Comparison of ENCODE assay signal across 9 cellular contexts in genomic region chr1:89002176-89002575, GRCh38. TPM values are rescaled to one million over a fixed set of nuclear protein-coding genes. Genes with fewer than 3 reads are reported as not detected.
DNase-seq lines count a peak whose midpoint lies in the region; ATAC-seq and TF ChIP-seq lines count a peak whose summit lies in the region.
"Not testable (repeated sequence)": the region's sequence is repeated elsewhere in the genome, so short reads cannot be mapped to it uniquely, and the experiment has no call there.
"Had no signal": no experiment of that assay in that cellular context is flagged by ENCODE, and none has a peak within 500 bp of the region (broad histone marks: within the 10 kb centered on the region; RNA-seq: fewer than 3 reads in every experiment).

No MANE protein-coding gene starts in this region.

- H3K27ac Mint-ChIP-seq in CD8-positive, alpha-beta memory T cell, result peak overlapping the region in 7 of 8 donors; percentile 0 to 80 (median 68)
- not testable (repeated sequence) for H3K27ac Mint-ChIP-seq in T-helper 17 cell
- peak overlapping the region; percentile 52 for H3K27ac Mint-ChIP-seq in activated CD8-positive, alpha-beta T cell treated with anti-CD3 and anti-CD28 coated beads for 36 hours
- peak overlapping the region; percentile 24 for H3K27ac Mint-ChIP-seq in activated naive CD4-positive, alpha-beta T cell treated with anti-CD3 and anti-CD28 coated beads, Interleukin-2, amount 10 ng/mL, durations not matched to agents 7 days and 5 days
- H3K27ac Mint-ChIP-seq in natural killer cell, result peak overlapping the region; percentile 45 to 64
- peak overlapping the region; percentile 2 to 24 for H3K27ac Mint-ChIP-seq in stimulated activated naive CD8-positive, alpha-beta T cell treated with anti-CD3 and anti-CD28 coated beads, Interleukin-15, amount 100 ng/mL, for 72 hours

- peaks cover 17% of the 10 kb centered on the region for H3K36me3 ChIP-seq in CD8-positive, alpha-beta memory T cell (ENCODE audit: insufficient read depth, low read length)

- H3K4me3 ChIP-seq in CD8-positive, alpha-beta memory T cell (ENCODE audit: low read length), result not testable (repeated sequence)

- ATAC-seq in T-helper 17 cell; activated CD8-positive, alpha-beta T cell treated with anti-CD3 and anti-CD28 coated beads for 36 hours; natural killer cell; stimulated activated naive CD8-positive, alpha-beta T cell treated with anti-CD3 and anti-CD28 coated beads, Interleukin-15, amount 100 ng/mL, for 72 hours: not testable (repeated sequence)

- peaks cover 36 to 48% (median 38%) of the 10 kb centered on the region in 3 donors for H3K4me1 Mint-ChIP-seq in CD8-positive, alpha-beta memory T cell
- peaks cover 20% of the 10 kb centered on the region for H3K4me1 Mint-ChIP-seq in T-helper 17 cell
- peaks cover 38% of the 10 kb centered on the region for H3K4me1 Mint-ChIP-seq in activated CD8-positive, alpha-beta T cell treated with anti-CD3 and anti-CD28 coated beads for 36 hours (ENCODE audit: low read depth)
- H3K4me1 Mint-ChIP-seq in activated naive CD4-positive, alpha-beta T cell treated with anti-CD3 and anti-CD28 coated beads, Interleukin-2, amount 10 ng/mL, durations not matched to agents 7 days and 5 days, result peaks cover 51% of the 10 kb centered on the region
- H3K4me1 Mint-ChIP-seq in natural killer cell, result peaks cover 28 to 31% of the 10 kb centered on the region in 2 donors
- H3K4me1 Mint-ChIP-seq in stimulated activated naive CD8-positive, alpha-beta T cell treated with anti-CD3 and anti-CD28 coated beads, Interleukin-15, amount 100 ng/mL, for 72 hours, result peaks cover 63% of the 10 kb centered on the region

- H3K9me3 Mint-ChIP-seq in CD8-positive, alpha-beta memory T cell, result peaks cover 0 to 22% (median 15%) of the 10 kb centered on the region in 5 donors
- H3K9me3 Mint-ChIP-seq in activated CD8-positive, alpha-beta T cell treated with anti-CD3 and anti-CD28 coated beads for 36 hours, result peaks cover 15% of the 10 kb centered on the region
- peaks cover 35% of the 10 kb centered on the region for H3K9me3 Mint-ChIP-seq in activated naive CD4-positive, alpha-beta T cell treated with anti-CD3 and anti-CD28 coated beads, Interleukin-2, amount 10 ng/mL, durations not matched to agents 7 days and 5 days
- not testable (repeated sequence) for H3K9me3 Mint-ChIP-seq in natural killer cell
- H3K9me3 Mint-ChIP-seq in stimulated activated naive CD8-positive, alpha-beta T cell treated with anti-CD3 and anti-CD28 coated beads, Interleukin-15, amount 100 ng/mL, for 72 hours, result peaks cover 19 to 30% of the 10 kb centered on the region in 2 donors

- DNase-seq in CD8-positive, alpha-beta memory T cell, result peak in 2 of 5 donors; percentile 40 to 67
- DNase-seq in T-helper 17 cell; activated CD8-positive, alpha-beta T cell treated with anti-CD3 and anti-CD28 coated beads for 36 hours; activated naive CD4-positive, alpha-beta T cell treated with anti-CD3 and anti-CD28 coated beads, Interleukin-2, amount 10 ng/mL, durations not matched to agents 7 days and 5 days; epithelial cell of prostate (ENCODE audit: low read depth, low spot score); natural killer cell; stimulated activated naive CD8-positive, alpha-beta T cell treated with anti-CD3 and anti-CD28 coated beads, Interleukin-15, amount 100 ng/mL, for 72 hours: not testable (repeated sequence)
- peak; percentile 38 for DNase-seq in central memory CD4-positive, alpha-beta T cell

- H3K27me3 Mint-ChIP-seq in CD8-positive, alpha-beta memory T cell; T-helper 17 cell; activated CD8-positive, alpha-beta T cell treated with anti-CD3 and anti-CD28 coated beads for 36 hours; activated naive CD4-positive, alpha-beta T cell treated with anti-CD3 and anti-CD28 coated beads, Interleukin-2, amount 10 ng/mL, durations not matched to agents 7 days and 5 days; natural killer cell (ENCODE audit: low read depth in 2 of 2); stimulated activated naive CD8-positive, alpha-beta T cell treated with anti-CD3 and anti-CD28 coated beads, Interleukin-15, amount 100 ng/mL, for 72 hours: not testable (repeated sequence)

- H3K4me1 ChIP-seq in CD8-positive, alpha-beta memory T cell (ENCODE audit: insufficient read depth, low read length), result peaks cover 24% of the 10 kb centered on the region

- POLR2A ChIA-PET in CD8-positive, alpha-beta memory T cell (lab: Charles Lee), result not testable (repeated sequence)
- POLR2A ChIA-PET in activated CD8-positive, alpha-beta T cell treated with anti-CD3 and anti-CD28 coated beads for 36 hours (lab: Charles Lee), result interaction anchor here (1.3 to 1.5 kb wide), 2 partner anchors 20 to 198 kb away, joined by 3 to 6 read pairs; partner anchors contain the start of gene GBP3

- intact Hi-C loops in activated CD8-positive, alpha-beta T cell treated with anti-CD3 and anti-CD28 coated beads for 36 hours (cut with micrococcal nuclease), result loop anchor here (2.0 kb wide), 1 partner anchor 39 kb away; no protein-coding TSS in a partner anchor
- intact Hi-C loops in natural killer cell (cut with micrococcal nuclease), result not testable (repeated sequence)

- not testable (repeated sequence) for TF ChIP-seq CTCF in activated CD8-positive, alpha-beta T cell treated with anti-CD3 and anti-CD28 coated beads for 36 hours (IDR thresholded peaks at IDR 0.05); natural killer cell (IDR thresholded peaks at IDR 0.05)

- not testable (repeated sequence) for H3K27ac ChIP-seq in CD8-positive, alpha-beta memory T cell (ENCODE audit: low read depth, low read length)
- H3K27ac ChIP-seq in epithelial cell of prostate, result peak overlapping the region; percentile 41

- H3K27me3 ChIP-seq in CD8-positive, alpha-beta memory T cell (ENCODE audit: insufficient read depth, low read length, poor library complexity, severe bottlenecking), result not testable (repeated sequence)

- H3K36me3 Mint-ChIP-seq in CD8-positive, alpha-beta memory T cell, result peaks cover 14 to 43% (median 42%) of the 10 kb centered on the region in 3 donors
- H3K36me3 Mint-ChIP-seq in T-helper 17 cell (ENCODE audit: low read depth), result not testable (repeated sequence)
- peaks cover 40% of the 10 kb centered on the region for H3K36me3 Mint-ChIP-seq in activated CD8-positive, alpha-beta T cell treated with anti-CD3 and anti-CD28 coated beads for 36 hours (ENCODE audit: low read depth)
- H3K36me3 Mint-ChIP-seq in activated naive CD4-positive, alpha-beta T cell treated with anti-CD3 and anti-CD28 coated beads, Interleukin-2, amount 10 ng/mL, durations not matched to agents 7 days and 5 days, result peaks cover 43% of the 10 kb centered on the region
- H3K36me3 Mint-ChIP-seq in natural killer cell, result peaks cover 30% of the 10 kb centered on the region

- CTCF ChIA-PET in CD8-positive, alpha-beta memory T cell (lab: Charles Lee), result interaction anchor here (1.9 kb wide), 1 partner anchor 356 kb away, joined by 8 read pairs; no protein-coding TSS in a partner anchor
- CTCF ChIA-PET in activated CD8-positive, alpha-beta T cell treated with anti-CD3 and anti-CD28 coated beads for 36 hours (lab: Charles Lee), result interaction anchor here (1.0 to 3.6 kb wide), 7 partner anchors 17 to 356 kb away, joined by 3 to 24 read pairs (median 5); partner anchors contain the start of gene GBP1
- CTCF ChIA-PET in activated naive CD4-positive, alpha-beta T cell treated with anti-CD3 and anti-CD28 coated beads, Interleukin-2, amount 10 ng/mL, durations not matched to agents 7 days and 5 days (lab: Charles Lee), result interaction anchor here (1.0 to 5.2 kb wide), 4 partner anchors 17 to 452 kb away, joined by 3 to 61 read pairs (median 9); no protein-coding TSS in a partner anchor

- not testable (repeated sequence) for H3K9me3 ChIP-seq in CD8-positive, alpha-beta memory T cell (ENCODE audit: low read length); T-helper 17 cell (ENCODE audit: control insufficient read depth, low read length, poor library complexity, severe bottlenecking)

- peak overlapping the region; percentile 2 to 49 (median 17) for H3K4me3 Mint-ChIP-seq in CD8-positive, alpha-beta memory T cell
- H3K4me3 Mint-ChIP-seq in T-helper 17 cell, result peak overlapping the region; percentile 4
- H3K4me3 Mint-ChIP-seq in activated CD8-positive, alpha-beta T cell treated with anti-CD3 and anti-CD28 coated beads for 36 hours; activated naive CD4-positive, alpha-beta T cell treated with anti-CD3 and anti-CD28 coated beads, Interleukin-2, amount 10 ng/mL, durations not matched to agents 7 days and 5 days; natural killer cell: not testable (repeated sequence)
- H3K4me3 Mint-ChIP-seq in stimulated activated naive CD8-positive, alpha-beta T cell treated with anti-CD3 and anti-CD28 coated beads, Interleukin-15, amount 100 ng/mL, for 72 hours, result peak overlapping the region; percentile 2 to 46

RNA-seq across cellular contexts. Expression of gene KYAT3, which starts 9.7 kb away (rescaled TPM):
- total RNA-seq in CD8-positive, alpha-beta memory T cell, result 10 to 100 TPM; 56.1 to 62.0 TPM
- polyA plus RNA-seq in CD8-positive, alpha-beta memory T cell, result 25.9 TPM
- 10 to 100 TPM; 15.2 to 20.7 TPM for total RNA-seq in T-helper 17 cell
- 10 to 100 TPM; 39.4 to 46.6 TPM for total RNA-seq in activated CD8-positive, alpha-beta T cell treated with anti-CD3 and anti-CD28 coated beads for 36 hours
- total RNA-seq in natural killer cell, result 10 to 100 TPM; 21.5 to 25.2 (median 21.8) TPM

RNA-seq across cellular contexts. Expression of gene RBMXL1, which starts 9.7 kb away (rescaled TPM):
- total RNA-seq in CD8-positive, alpha-beta memory T cell, result 10 to 100 TPM; 25.6 to 27.0 TPM
- polyA plus RNA-seq in CD8-positive, alpha-beta memory T cell, result 10.2 TPM
- total RNA-seq in T-helper 17 cell (10 to 100 TPM; 20.5 to 25.5 TPM), natural killer cell (10 to 100 TPM; 15.2 to 19.3 (median 19.3) TPM)
- 10 to 100 TPM; 19.6 to 20.8 TPM for total RNA-seq in activated CD8-positive, alpha-beta T cell treated with anti-CD3 and anti-CD28 coated beads for 36 hours

RNA-seq across cellular contexts. Expression of gene GBP3, which starts 20.5 kb away (rescaled TPM):
- 10 to 100 TPM in 1 of 2 experiments, 1 to 10 TPM in 1; 8.4 to 12.1 TPM for total RNA-seq in CD8-positive, alpha-beta memory T cell
- polyA plus RNA-seq in CD8-positive, alpha-beta memory T cell, result 16.8 TPM
- total RNA-seq in T-helper 17 cell (10 to 100 TPM; 18.3 to 21.9 TPM), natural killer cell (10 to 100 TPM; 36.1 to 52.5 (median 49.0) TPM)
- total RNA-seq in activated CD8-positive, alpha-beta T cell treated with anti-CD3 and anti-CD28 coated beads for 36 hours, result 1 to 10 TPM; 4.7 to 5.7 TPM
- total RNA-seq: G401 had no signal
